In genomic region chr9:95070549-95071021, GRCh38 we compare ENCODE assay signal across 1 cellular context.
A peak's percentile ranks its signal among the peaks of the same experiment; 100 is the strongest.
TF ChIP-seq lines count a peak whose summit lies in the region.

No MANE protein-coding gene starts in this region.

TF ChIP-seq in HepG2, 621 proteins besides CTCF, POLR2A, EP300 and RAD21 (continued from another document):
- peak; percentile 33; the same call in 1 of the 2 replicates for TF ChIP-seq TBX2 (CRISPR knock-in tag; IDR thresholded peaks at IDR 0.05; ENCODE audit: borderline replicate concordance)
- TF ChIP-seq RAD51 (IDR thresholded peaks at IDR 0.05; ENCODE audit: borderline replicate concordance), result no peak
- no peak for TF ChIP-seq HCFC1 (IDR thresholded peaks at IDR 0.05; ENCODE audit: low read depth, low read length)
- no peak for TF ChIP-seq ZNF546 (CRISPR knock-in tag; conservative IDR thresholded peaks at IDR 0.05)
- no peak for TF ChIP-seq TAF15 (IDR thresholded peaks at IDR 0.05; ENCODE audit: low read depth, low read length, poor library complexity, severe bottlenecking)
- TF ChIP-seq AHDC1 (CRISPR knock-in tag; IDR thresholded peaks at IDR 0.05; ENCODE audit: borderline replicate concordance), result no peak; the same call in 1 of the 2 replicates
- no peak for TF ChIP-seq HHEX (CRISPR knock-in tag; IDR thresholded peaks at IDR 0.05)
- TF ChIP-seq SKI (IDR thresholded peaks at IDR 0.05; ENCODE audit: partially characterized antibody), result peak; percentile 28
- TF ChIP-seq TCF7 (IDR thresholded peaks at IDR 0.05; ENCODE audit: low read depth), result no peak
- TF ChIP-seq ZNF205 (CRISPR knock-in tag; IDR thresholded peaks at IDR 0.05), result no peak
- TF ChIP-seq ZNF607 (CRISPR knock-in tag; IDR thresholded peaks at IDR 0.05; ENCODE audit: borderline replicate concordance), result no peak
- 0 out of 2 replicates have a peak, but pooled peaks have one; percentile 49 for TF ChIP-seq DMAP1 (CRISPR knock-in tag; IDR thresholded peaks at IDR 0.05)
- TF ChIP-seq FLYWCH1 (CRISPR knock-in tag; IDR thresholded peaks at IDR 0.05), result no peak
- TF ChIP-seq PRMT3 (CRISPR knock-in tag; IDR thresholded peaks at IDR 0.05; ENCODE audit: borderline replicate concordance, low read depth), result no peak
- no peak for TF ChIP-seq ZNF878 (CRISPR knock-in tag; IDR thresholded peaks at IDR 0.05)
- TF ChIP-seq SALL1 (CRISPR knock-in tag; IDR thresholded peaks at IDR 0.05), result peak; percentile 94
- TF ChIP-seq ZNF280D (CRISPR knock-in tag; IDR thresholded peaks at IDR 0.05), result no peak
- TF ChIP-seq ZNF350 (CRISPR knock-in tag; IDR thresholded peaks at IDR 0.05; ENCODE audit: borderline replicate concordance, low read depth), result no peak
- TF ChIP-seq PBX3 (CRISPR knock-in tag; IDR thresholded peaks at IDR 0.05; ENCODE audit: borderline replicate concordance), result no peak
- no peak for TF ChIP-seq SP5 (CRISPR knock-in tag; IDR thresholded peaks at IDR 0.05; ENCODE audit: borderline replicate concordance, low read depth)
- no peak for TF ChIP-seq ARID2 (CRISPR knock-in tag; IDR thresholded peaks at IDR 0.05; ENCODE audit: borderline replicate concordance)
- TF ChIP-seq ZNF777 (CRISPR knock-in tag; IDR thresholded peaks at IDR 0.05), result no peak
- TF ChIP-seq IRX3 (CRISPR knock-in tag; IDR thresholded peaks at IDR 0.05; ENCODE audit: borderline replicate concordance, low read depth), result no peak
- TF ChIP-seq NCOA5 (CRISPR knock-in tag; IDR thresholded peaks at IDR 0.05), result no peak
- TF ChIP-seq GABPB1 (CRISPR knock-in tag; IDR thresholded peaks at IDR 0.05), result no peak
